In genomic region chr10:118106426-118106825, GRCh38 we compare ENCODE assay signal across 10 cellular contexts. TPM values are rescaled to one million over a fixed set of nuclear protein-coding genes. Genes with fewer than 3 reads are reported as not detected.
DNase-seq lines count a peak whose midpoint lies in the region; ATAC-seq and TF ChIP-seq lines count a peak whose summit lies in the region.
"Had no signal": no experiment of that assay in that cellular context is flagged by ENCODE, and none has a peak within 500 bp of the region (broad histone marks: within the 10 kb centered on the region; RNA-seq: fewer than 3 reads in every experiment).

No MANE protein-coding gene starts in this region.

- H3K36me3 ChIP-seq in Peyer's patch (no peaks in the 10 kb centered on the region), gastrocnemius medialis (no peaks in the 10 kb centered on the region)

- no peaks in the 10 kb centered on the region for H3K9me3 ChIP-seq in Peyer's patch
- no peaks in the 10 kb centered on the region for H3K9me3 ChIP-seq in gastrocnemius medialis

- TF ChIP-seq CTCF in 22Rv1 (IDR thresholded peaks at IDR 0.05), result peak; percentile 57
- TF ChIP-seq CTCF in GM12875 (IDR thresholded peaks at IDR 0.05; ENCODE audit: borderline replicate concordance, insufficient read depth, low read depth, low read length), result peak; percentile 17; the same call in 1 of the 2 replicates
- peak in 4 of 6 experiments; percentile 20 to 57 (median 52) for TF ChIP-seq CTCF in Peyer's patch (IDR thresholded peaks at IDR 0.05)
- peak in 1 of 5 experiments; percentile 24 for TF ChIP-seq CTCF in gastrocnemius medialis (IDR thresholded peaks at IDR 0.05 in 4 of 5, conservative IDR thresholded peaks at IDR 0.05 in 1 of 5)

- no peak for ATAC-seq in gastrocnemius medialis
- ATAC-seq: activated CD4-positive, CD25-positive, alpha-beta regulatory T cell treated with anti-CD3 and anti-CD28 coated beads, Interleukin-2, amount 50 U/mL, for 24 hours had no signal

- intact Hi-C loops in gastrocnemius medialis (cut with DNase I; ENCODE audit: low total_unique reads), result no loop called here

- in situ Hi-C loops in gastrocnemius medialis (cut with MboI; ENCODE audit: low sequenced_read_pairs in 4 of 4), result no loop called here

- no peak overlapping the region for H3K4me3 ChIP-seq in GM12875 (ENCODE audit: low read depth, low read length)
- H3K4me3 ChIP-seq in Peyer's patch, result no peak overlapping the region
- H3K4me3 ChIP-seq in gastrocnemius medialis, result no peak overlapping the region

- no peaks in the 10 kb centered on the region for H3K27me3 ChIP-seq in Peyer's patch
- H3K27me3 ChIP-seq in gastrocnemius medialis, result no peaks in the 10 kb centered on the region

- DNase-seq in Peyer's patch, result no peak
- peak; percentile 41 for DNase-seq in foreskin melanocyte
- DNase-seq in gastrocnemius medialis, result no peak
- no peak for DNase-seq in cerebellar nuclear complex (lab: John Stamatoyannopoulos, UW)
- no peak for DNase-seq in NCI-H2171 treated with DMSO at 0.1 percent for 48 hours (lab: John Stamatoyannopoulos, UW)
- no peak for DNase-seq in DMS79 treated with DMSO at 0.1 percent for 48 hours (lab: John Stamatoyannopoulos, UW)
- DNase-seq: GF-D8 had no signal

- no peaks in the 10 kb centered on the region for H3K4me1 ChIP-seq in Peyer's patch
- no peaks in the 10 kb centered on the region for H3K4me1 ChIP-seq in gastrocnemius medialis

- H3K27ac ChIP-seq in 22Rv1, result no peak overlapping the region
- no peak overlapping the region for H3K27ac ChIP-seq in Peyer's patch
- H3K27ac ChIP-seq in gastrocnemius medialis, result no peak overlapping the region

- TF ChIP-seq POLR2A in Peyer's patch (IDR thresholded peaks at IDR 0.05), result no peak
- no peak for TF ChIP-seq POLR2A in gastrocnemius medialis (IDR thresholded peaks at IDR 0.05)

RNA-seq across cellular contexts. Expression of gene RAB11FIP2, which starts 59.7 kb away (rescaled TPM):
- total RNA-seq in Peyer's patch (10 to 100 TPM in 3 of 4 donors, 1 to 10 TPM in 1; 7.4 to 42.9 (median 16.2) TPM), gastrocnemius medialis (10 to 100 TPM in 3 of 4 donors, 1 to 10 TPM in 1; 9.6 to 15.5 (median 11.3) TPM)
